1 cellular context compared by ENCODE assay signal in the genomic region with DNA sequence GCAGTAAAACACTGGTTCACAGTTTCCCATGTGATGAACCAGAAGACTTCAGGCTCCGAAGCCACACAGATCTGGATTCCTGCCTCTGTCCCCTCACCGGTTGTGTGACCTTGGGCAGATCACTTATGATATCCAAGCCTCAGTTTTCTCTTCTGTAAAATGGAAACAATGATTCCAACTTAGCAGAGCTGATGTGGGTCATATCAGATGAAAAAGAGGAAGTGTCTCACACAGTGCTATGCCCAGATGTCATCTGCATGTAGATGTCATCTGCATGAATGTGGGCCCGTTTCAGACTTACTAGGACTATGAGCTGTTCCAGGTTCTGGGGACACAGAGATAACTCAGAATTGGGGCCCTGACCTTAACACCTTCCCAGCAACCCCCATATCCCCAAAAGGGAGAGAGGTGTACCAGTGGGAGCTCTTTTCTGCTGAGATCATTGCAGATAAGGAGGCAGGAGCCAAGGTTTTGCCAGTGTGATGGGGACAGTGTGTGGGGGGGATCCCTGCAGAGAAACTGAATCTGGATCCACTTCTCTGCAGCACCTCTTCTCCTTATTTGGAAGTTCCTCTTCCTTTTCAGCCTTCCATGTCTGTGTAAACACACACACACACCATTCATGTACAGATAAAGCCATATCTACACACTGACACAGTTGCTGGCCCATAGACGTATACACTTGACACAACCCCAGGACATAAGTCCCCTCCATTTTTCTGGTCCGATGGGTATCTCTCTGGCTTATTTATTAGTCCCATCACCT.
TF ChIP-seq lines count a peak whose summit lies in the region.

No MANE protein-coding gene starts in this region.

TF ChIP-seq in K562, 482 proteins besides CTCF, POLR2A, EP300 and RAD21 (continues in another document):
- TF ChIP-seq POLR2B (IDR thresholded peaks at IDR 0.05; ENCODE audit: low read depth, partially characterized antibody) (no peak), SMARCA5 (IDR thresholded peaks at IDR 0.05) (peak; percentile 92; the same call in 1 of the 2 replicates), DACH1 (IDR thresholded peaks at IDR 0.05; ENCODE audit: partially characterized antibody) (no peak), MEF2A (IDR thresholded peaks at IDR 0.05; ENCODE audit: control insufficient read depth, low read depth, low read length) (no peak), ESRRB (CRISPR knock-in tag; IDR thresholded peaks at IDR 0.05; ENCODE audit: borderline replicate concordance) (no peak; the same call in 1 of the 2 replicates), CREB1 (IDR thresholded peaks at IDR 0.05) (no peak), CREB1 (CRISPR knock-in tag; IDR thresholded peaks at IDR 0.05) (no peak), ZFP1 (CRISPR knock-in tag; IDR thresholded peaks at IDR 0.05) (no peak), TAF7 (tag; IDR thresholded peaks at IDR 0.05) (no peak), CHD4 (IDR thresholded peaks at IDR 0.05; ENCODE audit: insufficient read depth, insufficient replicate concordance, low read depth, low read length, poor library complexity, severe bottlenecking) (peak; percentile 83), ETV5 (CRISPR knock-in tag; IDR thresholded peaks at IDR 0.05; ENCODE audit: low read depth) (no peak), THRAP3 (IDR thresholded peaks at IDR 0.05; ENCODE audit: borderline replicate concordance) (no peak), SMARCA4 (IDR thresholded peaks at IDR 0.05) (peak; percentile 15; the same call in 1 of the 2 replicates), ZSCAN29 (IDR thresholded peaks at IDR 0.05) (no peak), DPF2 (IDR thresholded peaks at IDR 0.05) (0 out of 2 replicates have a peak, but pooled peaks have one; percentile 22), SMARCB1 (IDR thresholded peaks at IDR 0.05; ENCODE audit: insufficient read length, low read depth) (no peak), FOXJ2 (tag; IDR thresholded peaks at IDR 0.05) (peak; percentile 69; the same call in 1 of the 2 replicates), HCFC1 (IDR thresholded peaks at IDR 0.05; ENCODE audit: low read depth, low read length) (no peak), BCOR (IDR thresholded peaks at IDR 0.05) (peak; percentile 85; the same call in 1 of the 2 replicates), SIX5 (IDR thresholded peaks at IDR 0.05; ENCODE audit: borderline replicate concordance in 1 of 2, insufficient read depth in 1 of 2, low read depth in 1 of 2, low read length in 2 of 2) (no peak), TAL1 (IDR thresholded peaks at IDR 0.05) (peak; percentile 70)
- TF ChIP-seq, protein P1, sequence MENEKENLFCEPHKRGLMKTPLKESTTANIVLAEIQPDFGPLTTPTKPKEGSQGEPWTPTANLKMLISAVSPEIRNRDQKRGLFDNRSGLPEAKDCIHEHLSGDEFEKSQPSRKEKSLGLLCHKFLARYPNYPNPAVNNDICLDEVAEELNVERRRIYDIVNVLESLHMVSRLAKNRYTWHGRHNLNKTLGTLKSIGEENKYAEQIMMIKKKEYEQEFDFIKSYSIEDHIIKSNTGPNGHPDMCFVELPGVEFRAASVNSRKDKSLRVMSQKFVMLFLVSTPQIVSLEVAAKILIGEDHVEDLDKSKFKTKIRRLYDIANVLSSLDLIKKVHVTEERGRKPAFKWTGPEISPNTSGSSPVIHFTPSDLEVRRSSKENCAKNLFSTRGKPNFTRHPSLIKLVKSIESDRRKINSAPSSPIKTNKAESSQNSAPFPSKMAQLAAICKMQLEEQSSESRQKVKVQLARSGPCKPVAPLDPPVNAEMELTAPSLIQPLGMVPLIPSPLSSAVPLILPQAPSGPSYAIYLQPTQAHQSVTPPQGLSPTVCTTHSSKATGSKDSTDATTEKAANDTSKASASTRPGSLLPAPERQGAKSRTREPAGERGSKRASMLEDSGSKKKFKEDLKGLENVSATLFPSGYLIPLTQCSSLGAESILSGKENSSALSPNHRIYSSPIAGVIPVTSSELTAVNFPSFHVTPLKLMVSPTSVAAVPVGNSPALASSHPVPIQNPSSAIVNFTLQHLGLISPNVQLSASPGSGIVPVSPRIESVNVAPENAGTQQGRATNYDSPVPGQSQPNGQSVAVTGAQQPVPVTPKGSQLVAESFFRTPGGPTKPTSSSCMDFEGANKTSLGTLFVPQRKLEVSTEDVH (IDR thresholded peaks at IDR 0.05; ENCODE audit: low read depth, partially characterized antibody): no peak
- TF ChIP-seq, protein P2, sequence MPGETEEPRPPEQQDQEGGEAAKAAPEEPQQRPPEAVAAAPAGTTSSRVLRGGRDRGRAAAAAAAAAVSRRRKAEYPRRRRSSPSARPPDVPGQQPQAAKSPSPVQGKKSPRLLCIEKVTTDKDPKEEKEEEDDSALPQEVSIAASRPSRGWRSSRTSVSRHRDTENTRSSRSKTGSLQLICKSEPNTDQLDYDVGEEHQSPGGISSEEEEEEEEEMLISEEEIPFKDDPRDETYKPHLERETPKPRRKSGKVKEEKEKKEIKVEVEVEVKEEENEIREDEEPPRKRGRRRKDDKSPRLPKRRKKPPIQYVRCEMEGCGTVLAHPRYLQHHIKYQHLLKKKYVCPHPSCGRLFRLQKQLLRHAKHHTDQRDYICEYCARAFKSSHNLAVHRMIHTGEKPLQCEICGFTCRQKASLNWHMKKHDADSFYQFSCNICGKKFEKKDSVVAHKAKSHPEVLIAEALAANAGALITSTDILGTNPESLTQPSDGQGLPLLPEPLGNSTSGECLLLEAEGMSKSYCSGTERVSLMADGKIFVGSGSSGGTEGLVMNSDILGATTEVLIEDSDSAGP (CRISPR knock-in tag; IDR thresholded peaks at IDR 0.05): no peak
- TF ChIP-seq, protein P3, sequence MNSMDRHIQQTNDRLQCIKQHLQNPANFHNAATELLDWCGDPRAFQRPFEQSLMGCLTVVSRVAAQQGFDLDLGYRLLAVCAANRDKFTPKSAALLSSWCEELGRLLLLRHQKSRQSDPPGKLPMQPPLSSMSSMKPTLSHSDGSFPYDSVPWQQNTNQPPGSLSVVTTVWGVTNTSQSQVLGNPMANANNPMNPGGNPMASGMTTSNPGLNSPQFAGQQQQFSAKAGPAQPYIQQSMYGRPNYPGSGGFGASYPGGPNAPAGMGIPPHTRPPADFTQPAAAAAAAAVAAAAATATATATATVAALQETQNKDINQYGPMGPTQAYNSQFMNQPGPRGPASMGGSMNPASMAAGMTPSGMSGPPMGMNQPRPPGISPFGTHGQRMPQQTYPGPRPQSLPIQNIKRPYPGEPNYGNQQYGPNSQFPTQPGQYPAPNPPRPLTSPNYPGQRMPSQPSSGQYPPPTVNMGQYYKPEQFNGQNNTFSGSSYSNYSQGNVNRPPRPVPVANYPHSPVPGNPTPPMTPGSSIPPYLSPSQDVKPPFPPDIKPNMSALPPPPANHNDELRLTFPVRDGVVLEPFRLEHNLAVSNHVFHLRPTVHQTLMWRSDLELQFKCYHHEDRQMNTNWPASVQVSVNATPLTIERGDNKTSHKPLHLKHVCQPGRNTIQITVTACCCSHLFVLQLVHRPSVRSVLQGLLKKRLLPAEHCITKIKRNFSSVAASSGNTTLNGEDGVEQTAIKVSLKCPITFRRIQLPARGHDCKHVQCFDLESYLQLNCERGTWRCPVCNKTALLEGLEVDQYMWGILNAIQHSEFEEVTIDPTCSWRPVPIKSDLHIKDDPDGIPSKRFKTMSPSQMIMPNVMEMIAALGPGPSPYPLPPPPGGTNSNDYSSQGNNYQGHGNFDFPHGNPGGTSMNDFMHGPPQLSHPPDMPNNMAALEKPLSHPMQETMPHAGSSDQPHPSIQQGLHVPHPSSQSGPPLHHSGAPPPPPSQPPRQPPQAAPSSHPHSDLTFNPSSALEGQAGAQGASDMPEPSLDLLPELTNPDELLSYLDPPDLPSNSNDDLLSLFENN (IDR thresholded peaks at IDR 0.05; ENCODE audit: low read depth in 2 of 2, low read length in 2 of 2): no peak
- TF ChIP-seq, protein P4, sequence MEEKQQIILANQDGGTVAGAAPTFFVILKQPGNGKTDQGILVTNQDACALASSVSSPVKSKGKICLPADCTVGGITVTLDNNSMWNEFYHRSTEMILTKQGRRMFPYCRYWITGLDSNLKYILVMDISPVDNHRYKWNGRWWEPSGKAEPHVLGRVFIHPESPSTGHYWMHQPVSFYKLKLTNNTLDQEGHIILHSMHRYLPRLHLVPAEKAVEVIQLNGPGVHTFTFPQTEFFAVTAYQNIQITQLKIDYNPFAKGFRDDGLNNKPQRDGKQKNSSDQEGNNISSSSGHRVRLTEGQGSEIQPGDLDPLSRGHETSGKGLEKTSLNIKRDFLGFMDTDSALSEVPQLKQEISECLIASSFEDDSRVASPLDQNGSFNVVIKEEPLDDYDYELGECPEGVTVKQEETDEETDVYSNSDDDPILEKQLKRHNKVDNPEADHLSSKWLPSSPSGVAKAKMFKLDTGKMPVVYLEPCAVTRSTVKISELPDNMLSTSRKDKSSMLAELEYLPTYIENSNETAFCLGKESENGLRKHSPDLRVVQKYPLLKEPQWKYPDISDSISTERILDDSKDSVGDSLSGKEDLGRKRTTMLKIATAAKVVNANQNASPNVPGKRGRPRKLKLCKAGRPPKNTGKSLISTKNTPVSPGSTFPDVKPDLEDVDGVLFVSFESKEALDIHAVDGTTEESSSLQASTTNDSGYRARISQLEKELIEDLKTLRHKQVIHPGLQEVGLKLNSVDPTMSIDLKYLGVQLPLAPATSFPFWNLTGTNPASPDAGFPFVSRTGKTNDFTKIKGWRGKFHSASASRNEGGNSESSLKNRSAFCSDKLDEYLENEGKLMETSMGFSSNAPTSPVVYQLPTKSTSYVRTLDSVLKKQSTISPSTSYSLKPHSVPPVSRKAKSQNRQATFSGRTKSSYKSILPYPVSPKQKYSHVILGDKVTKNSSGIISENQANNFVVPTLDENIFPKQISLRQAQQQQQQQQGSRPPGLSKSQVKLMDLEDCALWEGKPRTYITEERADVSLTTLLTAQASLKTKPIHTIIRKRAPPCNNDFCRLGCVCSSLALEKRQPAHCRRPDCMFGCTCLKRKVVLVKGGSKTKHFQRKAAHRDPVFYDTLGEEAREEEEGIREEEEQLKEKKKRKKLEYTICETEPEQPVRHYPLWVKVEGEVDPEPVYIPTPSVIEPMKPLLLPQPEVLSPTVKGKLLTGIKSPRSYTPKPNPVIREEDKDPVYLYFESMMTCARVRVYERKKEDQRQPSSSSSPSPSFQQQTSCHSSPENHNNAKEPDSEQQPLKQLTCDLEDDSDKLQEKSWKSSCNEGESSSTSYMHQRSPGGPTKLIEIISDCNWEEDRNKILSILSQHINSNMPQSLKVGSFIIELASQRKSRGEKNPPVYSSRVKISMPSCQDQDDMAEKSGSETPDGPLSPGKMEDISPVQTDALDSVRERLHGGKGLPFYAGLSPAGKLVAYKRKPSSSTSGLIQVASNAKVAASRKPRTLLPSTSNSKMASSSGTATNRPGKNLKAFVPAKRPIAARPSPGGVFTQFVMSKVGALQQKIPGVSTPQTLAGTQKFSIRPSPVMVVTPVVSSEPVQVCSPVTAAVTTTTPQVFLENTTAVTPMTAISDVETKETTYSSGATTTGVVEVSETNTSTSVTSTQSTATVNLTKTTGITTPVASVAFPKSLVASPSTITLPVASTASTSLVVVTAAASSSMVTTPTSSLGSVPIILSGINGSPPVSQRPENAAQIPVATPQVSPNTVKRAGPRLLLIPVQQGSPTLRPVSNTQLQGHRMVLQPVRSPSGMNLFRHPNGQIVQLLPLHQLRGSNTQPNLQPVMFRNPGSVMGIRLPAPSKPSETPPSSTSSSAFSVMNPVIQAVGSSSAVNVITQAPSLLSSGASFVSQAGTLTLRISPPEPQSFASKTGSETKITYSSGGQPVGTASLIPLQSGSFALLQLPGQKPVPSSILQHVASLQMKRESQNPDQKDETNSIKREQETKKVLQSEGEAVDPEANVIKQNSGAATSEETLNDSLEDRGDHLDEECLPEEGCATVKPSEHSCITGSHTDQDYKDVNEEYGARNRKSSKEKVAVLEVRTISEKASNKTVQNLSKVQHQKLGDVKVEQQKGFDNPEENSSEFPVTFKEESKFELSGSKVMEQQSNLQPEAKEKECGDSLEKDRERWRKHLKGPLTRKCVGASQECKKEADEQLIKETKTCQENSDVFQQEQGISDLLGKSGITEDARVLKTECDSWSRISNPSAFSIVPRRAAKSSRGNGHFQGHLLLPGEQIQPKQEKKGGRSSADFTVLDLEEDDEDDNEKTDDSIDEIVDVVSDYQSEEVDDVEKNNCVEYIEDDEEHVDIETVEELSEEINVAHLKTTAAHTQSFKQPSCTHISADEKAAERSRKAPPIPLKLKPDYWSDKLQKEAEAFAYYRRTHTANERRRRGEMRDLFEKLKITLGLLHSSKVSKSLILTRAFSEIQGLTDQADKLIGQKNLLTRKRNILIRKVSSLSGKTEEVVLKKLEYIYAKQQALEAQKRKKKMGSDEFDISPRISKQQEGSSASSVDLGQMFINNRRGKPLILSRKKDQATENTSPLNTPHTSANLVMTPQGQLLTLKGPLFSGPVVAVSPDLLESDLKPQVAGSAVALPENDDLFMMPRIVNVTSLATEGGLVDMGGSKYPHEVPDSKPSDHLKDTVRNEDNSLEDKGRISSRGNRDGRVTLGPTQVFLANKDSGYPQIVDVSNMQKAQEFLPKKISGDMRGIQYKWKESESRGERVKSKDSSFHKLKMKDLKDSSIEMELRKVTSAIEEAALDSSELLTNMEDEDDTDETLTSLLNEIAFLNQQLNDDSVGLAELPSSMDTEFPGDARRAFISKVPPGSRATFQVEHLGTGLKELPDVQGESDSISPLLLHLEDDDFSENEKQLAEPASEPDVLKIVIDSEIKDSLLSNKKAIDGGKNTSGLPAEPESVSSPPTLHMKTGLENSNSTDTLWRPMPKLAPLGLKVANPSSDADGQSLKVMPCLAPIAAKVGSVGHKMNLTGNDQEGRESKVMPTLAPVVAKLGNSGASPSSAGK (IDR thresholded peaks at IDR 0.05): no peak
- TF ChIP-seq, protein P5, sequence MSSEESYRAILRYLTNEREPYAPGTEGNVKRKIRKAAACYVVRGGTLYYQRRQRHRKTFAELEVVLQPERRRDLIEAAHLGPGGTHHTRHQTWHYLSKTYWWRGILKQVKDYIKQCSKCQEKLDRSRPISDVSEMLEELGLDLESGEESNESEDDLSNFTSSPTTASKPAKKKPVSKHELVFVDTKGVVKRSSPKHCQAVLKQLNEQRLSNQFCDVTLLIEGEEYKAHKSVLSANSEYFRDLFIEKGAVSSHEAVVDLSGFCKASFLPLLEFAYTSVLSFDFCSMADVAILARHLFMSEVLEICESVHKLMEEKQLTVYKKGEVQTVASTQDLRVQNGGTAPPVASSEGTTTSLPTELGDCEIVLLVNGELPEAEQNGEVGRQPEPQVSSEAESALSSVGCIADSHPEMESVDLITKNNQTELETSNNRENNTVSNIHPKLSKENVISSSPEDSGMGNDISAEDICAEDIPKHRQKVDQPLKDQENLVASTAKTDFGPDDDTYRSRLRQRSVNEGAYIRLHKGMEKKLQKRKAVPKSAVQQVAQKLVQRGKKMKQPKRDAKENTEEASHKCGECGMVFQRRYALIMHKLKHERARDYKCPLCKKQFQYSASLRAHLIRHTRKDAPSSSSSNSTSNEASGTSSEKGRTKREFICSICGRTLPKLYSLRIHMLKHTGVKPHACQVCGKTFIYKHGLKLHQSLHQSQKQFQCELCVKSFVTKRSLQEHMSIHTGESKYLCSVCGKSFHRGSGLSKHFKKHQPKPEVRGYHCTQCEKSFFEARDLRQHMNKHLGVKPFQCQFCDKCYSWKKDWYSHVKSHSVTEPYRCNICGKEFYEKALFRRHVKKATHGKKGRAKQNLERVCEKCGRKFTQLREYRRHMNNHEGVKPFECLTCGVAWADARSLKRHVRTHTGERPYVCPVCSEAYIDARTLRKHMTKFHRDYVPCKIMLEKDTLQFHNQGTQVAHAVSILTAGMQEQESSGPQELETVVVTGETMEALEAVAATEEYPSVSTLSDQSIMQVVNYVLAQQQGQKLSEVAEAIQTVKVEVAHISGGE (CRISPR knock-in tag; IDR thresholded peaks at IDR 0.05): peak in 1 of 3 experiments; percentile 38; a peak in 1 of 6 replicates
